In genomic region chr11:40203606-40204005, GRCh38 we compare ENCODE assay signal across 1 cellular context.
TF ChIP-seq lines count a peak whose summit lies in the region.

No MANE protein-coding gene starts in this region.

TF ChIP-seq in H1, 55 proteins besides CTCF, POLR2A, EP300 and RAD21 (continued from another document):
- no peak for TF ChIP-seq BRCA1 (IDR thresholded peaks at IDR 0.05; ENCODE audit: low read depth, low read length)
- no peak for TF ChIP-seq KDM4A (IDR thresholded peaks at IDR 0.05; ENCODE audit: low read depth, low read length, severe bottlenecking)
- TF ChIP-seq KDM5A (IDR thresholded peaks at IDR 0.05; ENCODE audit: low read length): no peak
- TF ChIP-seq JUN (IDR thresholded peaks at IDR 0.05; ENCODE audit: low read depth, low read length): no peak
- no peak for TF ChIP-seq FOSL1 (IDR thresholded peaks at IDR 0.05; ENCODE audit: insufficient read depth, low read depth, low read length)
- no peak for TF ChIP-seq RBBP5 (IDR thresholded peaks at IDR 0.05; ENCODE audit: borderline replicate concordance, low read depth, low read length)
